Comparison of ENCODE assay signal across 1 cellular context in genomic region chr2:6927186-6927585, GRCh38.
TF ChIP-seq lines count a peak whose summit lies in the region.

No MANE protein-coding gene starts in this region.

TF ChIP-seq in K562, 482 proteins besides CTCF, POLR2A, EP300 and RAD21:
- TF ChIP-seq YY1 (IDR thresholded peaks at IDR 0.05; ENCODE audit: borderline replicate concordance in 1 of 3, control insufficient read depth in 1 of 3, extremely low read depth in 1 of 3, insufficient read depth in 3 of 3, insufficient read length in 1 of 3, insufficient replicate concordance in 2 of 3, low read depth in 1 of 3, low read length in 2 of 3) (no peak), FOXJ2 (tag; IDR thresholded peaks at IDR 0.05) (no peak), E4F1 (CRISPR knock-in tag; IDR thresholded peaks at IDR 0.05; ENCODE audit: borderline replicate concordance) (no peak), ZNF274 (IDR thresholded peaks at IDR 0.05; ENCODE audit: borderline replicate concordance, low read depth, low read length) (no peak), ZNF324 (CRISPR knock-in tag; IDR thresholded peaks at IDR 0.05) (no peak), MXI1 (IDR thresholded peaks at IDR 0.05; ENCODE audit: low read depth, low read length) (no peak), FOSL1 (tag; conservative IDR thresholded peaks at IDR 0.05) (no peak)
